Comparison of ENCODE assay signal across 9 cellular contexts in the genomic region with DNA sequence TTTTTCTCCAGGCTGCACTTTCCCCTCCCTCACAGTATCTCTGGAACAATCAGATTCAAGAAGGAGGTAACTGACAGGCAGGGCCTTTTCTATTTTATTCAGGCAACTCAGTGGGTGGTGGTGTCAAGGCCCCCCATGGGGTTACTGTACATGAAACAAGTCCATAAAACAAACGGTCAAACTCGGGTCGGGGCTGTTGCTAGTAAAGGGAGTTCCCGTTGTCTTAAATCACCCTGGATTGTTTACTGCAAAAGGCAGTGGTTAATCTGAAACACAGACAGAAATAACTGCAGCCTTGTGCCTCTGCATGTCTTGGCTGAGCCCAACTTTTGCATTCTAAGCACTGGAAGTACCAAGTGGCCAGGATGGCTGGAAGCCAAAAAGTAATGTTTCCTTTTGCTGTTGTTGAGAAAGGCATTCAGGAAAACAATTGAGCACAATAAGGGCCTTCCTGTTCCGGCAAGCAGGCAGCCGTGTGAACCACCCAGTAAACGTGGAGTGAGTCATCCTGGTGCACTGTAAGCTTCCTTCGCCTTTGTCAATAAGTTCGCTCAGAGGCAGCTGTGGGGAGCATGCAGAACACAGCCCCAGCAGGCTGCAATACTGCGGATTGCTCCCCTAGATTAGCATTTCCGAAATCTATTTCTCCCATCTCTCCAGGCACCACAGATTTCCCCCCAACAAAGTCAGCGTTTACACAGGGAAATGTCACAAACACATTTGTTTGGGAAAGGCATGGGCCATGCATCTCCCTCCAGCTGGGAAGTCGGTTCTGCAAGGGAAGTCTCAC.
DNase-seq lines count a peak whose midpoint lies in the region; ATAC-seq, FAIRE-seq and TF ChIP-seq lines count a peak whose summit lies in the region.
"Had no signal": no experiment of that assay in that cellular context is flagged by ENCODE, and none has a peak within 500 bp of the region (broad histone marks: within the 10 kb centered on the region; RNA-seq: fewer than 3 reads in every experiment).

No MANE protein-coding gene starts in this region.

- H3K18ac ChIP-seq in H1 (ENCODE audit: extremely low read depth, low read length), result no peak overlapping the region; the same call in 1 of the 2 replicates
- H3K18ac ChIP-seq in mesendoderm (ENCODE audit: low read length), result no peak overlapping the region

- no peak overlapping the region for H3K4me3 Mint-ChIP-seq in stimulated activated effector memory CD8-positive, alpha-beta T cell treated with anti-CD3 and anti-CD28 coated beads, Interleukin-12 subunit alpha, Interleukin-12 subunit beta, amount 100 ng/mL, for 72 hours
- H3K4me3 Mint-ChIP-seq: central memory CD8-positive, alpha-beta T cell had no signal

- H4K91ac ChIP-seq in H1 (replicated peaks; ENCODE audit: insufficient read length, low read length), result no peak overlapping the region

- H3K4me3 ChIP-seq in H1 (ENCODE audit: extremely low read depth in 1 of 4, insufficient read depth in 2 of 4, low read depth in 3 of 4, low read length in 4 of 4), result no peak overlapping the region
- no peak overlapping the region for H3K4me3 ChIP-seq in mesendoderm (ENCODE audit: low read length)

- no peaks in the 10 kb centered on the region for H3K36me3 ChIP-seq in H1 (ENCODE audit: control insufficient read depth in 2 of 4, insufficient read depth in 4 of 4, low read length in 3 of 4)
- H3K36me3 ChIP-seq in mesendoderm (ENCODE audit: control insufficient read depth, insufficient read depth, low read length), result no peaks in the 10 kb centered on the region

- POLR2A ChIA-PET in H1 (lab: Charles Lee; ENCODE audit: partially characterized antibody), result no interaction called here

- H3K79me2 ChIP-seq in H1 (ENCODE audit: control insufficient read depth in 1 of 2, insufficient read depth in 2 of 2, low read length in 2 of 2) (no peaks in the 10 kb centered on the region), mesendoderm (ENCODE audit: control insufficient read depth, insufficient read depth, low read length) (no peaks in the 10 kb centered on the region)

- peak overlapping the region; percentile 91 for H2BK12ac ChIP-seq in H1 (ENCODE audit: low read depth, low read length)

- H3K4me1 Mint-ChIP-seq in stimulated activated effector memory CD8-positive, alpha-beta T cell treated with anti-CD3 and anti-CD28 coated beads, Interleukin-12 subunit alpha, Interleukin-12 subunit beta, amount 100 ng/mL, for 72 hours, result peaks cover 27% of the 10 kb centered on the region
- H3K4me1 Mint-ChIP-seq: central memory CD8-positive, alpha-beta T cell had no signal

- H3K56ac ChIP-seq in H1 (replicated peaks; ENCODE audit: insufficient read length, low read depth, low read length) (no peak overlapping the region), mesendoderm (ENCODE audit: low read length) (peak overlapping the region; percentile 74)

- CTCF ChIA-PET in H1 (lab: Charles Lee; ENCODE audit: partially characterized antibody), result no interaction called here

- TF ChIP-seq RAD21 in H1 (IDR thresholded peaks at IDR 0.05 in 1 of 2, conservative IDR thresholded peaks at IDR 0.05 in 1 of 2; ENCODE audit: low read depth in 2 of 2, low read length in 2 of 2), result 0 out of 4 replicates have a peak, but pooled peaks of 1 of the 2 experiments have one; percentile 4

- peak overlapping the region; percentile 23; the same call in 1 of the 2 replicates for H2BK20ac ChIP-seq in H1 (ENCODE audit: low read length)

- no peak overlapping the region for H4K5ac ChIP-seq in H1 (ENCODE audit: insufficient read length, low read depth, low read length)
- peak overlapping the region; percentile 6 for H4K5ac ChIP-seq in mesendoderm (ENCODE audit: low read length)

- ATAC-seq in HG02588 (IDR thresholded peaks at IDR 0.05; ENCODE audit: unreplicated experiment), result peak; percentile 78
- peak; percentile 90 for ATAC-seq in stimulated activated effector memory CD8-positive, alpha-beta T cell treated with anti-CD3 and anti-CD28 coated beads, Interleukin-12 subunit alpha, Interleukin-12 subunit beta, amount 100 ng/mL, for 72 hours

- no peak for TF ChIP-seq CTCF in GM13977 (IDR thresholded peaks at IDR 0.05; ENCODE audit: extremely low read depth, insufficient read depth, missing control alignments)
- TF ChIP-seq CTCF in H1 (IDR thresholded peaks at IDR 0.05; ENCODE audit: control extremely low read depth in 1 of 3, insufficient read depth in 1 of 3, low read depth in 1 of 3, low read length in 3 of 3), result no peak

- no peak for TF ChIP-seq EP300 in H1 (IDR thresholded peaks at IDR 0.05; ENCODE audit: borderline replicate concordance in 1 of 2, low read depth in 2 of 2, low read length in 2 of 2)

- H2BK5ac ChIP-seq in H1 (ENCODE audit: low read depth, low read length) (peak overlapping the region; percentile 80; the same call in 1 of the 2 replicates), mesendoderm (ENCODE audit: low read length) (no peak overlapping the region)

- no peak overlapping the region for H4K8ac ChIP-seq in H1 (ENCODE audit: extremely low read depth, insufficient read depth, low read length)
- no peak overlapping the region for H4K8ac ChIP-seq in mesendoderm (ENCODE audit: low read depth, low read length)

- no peaks in the 10 kb centered on the region for H3K36me3 Mint-ChIP-seq in stimulated activated effector memory CD8-positive, alpha-beta T cell treated with anti-CD3 and anti-CD28 coated beads, Interleukin-12 subunit alpha, Interleukin-12 subunit beta, amount 100 ng/mL, for 72 hours

- DNase-seq in GM13977 (ENCODE audit: low spot score), result peak; percentile 45
- peak; percentile 91 for DNase-seq in MV-4-11 (lab: John Stamatoyannopoulos, UW)
- peak; percentile 38 to 48 for DNase-seq in activated CD4-positive, alpha-beta T cell treated with anti-CD3 and anti-CD28 coated beads, Interleukin-2, amount 50 U/mL, for 4 hours
- DNase-seq in H1 (ENCODE audit: low read depth in 1 of 2, low spot score in 2 of 2), result peak; percentile 56 to 71
- peak; percentile 88 for DNase-seq in mesendoderm
- peak in 1 of 2 donors; percentile 51 for DNase-seq in stimulated activated effector memory CD8-positive, alpha-beta T cell treated with anti-CD3 and anti-CD28 coated beads, Interleukin-12 subunit alpha, Interleukin-12 subunit beta, amount 100 ng/mL, for 72 hours (ENCODE audit: low spot score in 2 of 2)
- no peak for DNase-seq in erythroblast (lab: John Stamatoyannopoulos, UW)

- in situ Hi-C loops in GM13977 (cut with MboI; ENCODE audit: low pct_unique_long_range_greater_than_20kb, low sequenced_read_pairs, unreplicated experiment), result no loop called here

- H2AK5ac ChIP-seq in H1 (ENCODE audit: low read depth, low read length), result peak overlapping the region; percentile 57; the same call in 1 of the 2 replicates
- no peak overlapping the region for H2AK5ac ChIP-seq in mesendoderm (ENCODE audit: low read length)

- H3K79me1 ChIP-seq in H1 (ENCODE audit: low read depth, low read length), result no peaks in the 10 kb centered on the region
- no peaks in the 10 kb centered on the region for H3K79me1 ChIP-seq in mesendoderm (ENCODE audit: low read length)

- no peaks in the 10 kb centered on the region for H3K27me3 ChIP-seq in H1 (replicated peaks in 1 of 4; ENCODE audit: control insufficient read depth in 3 of 4, extremely low read depth in 1 of 4, insufficient read depth in 3 of 4, low read length in 3 of 4)
- no peaks in the 10 kb centered on the region for H3K27me3 ChIP-seq in mesendoderm (ENCODE audit: insufficient read depth, low read length, poor library complexity)

- H3K14ac ChIP-seq in H1 (ENCODE audit: insufficient read length), result no peak overlapping the region

- H3K4ac ChIP-seq in H1 (replicated peaks; ENCODE audit: insufficient read length, low read depth, low read length) (no peak overlapping the region), mesendoderm (ENCODE audit: low read depth, low read length) (no peak overlapping the region)

- H4K20me1 ChIP-seq in H1 (replicated peaks in 1 of 2; ENCODE audit: control insufficient read depth in 1 of 2, insufficient read depth in 2 of 2, low read length in 2 of 2), result no peaks in the 10 kb centered on the region

- H3K23ac ChIP-seq in H1 (ENCODE audit: insufficient read length) (no peak overlapping the region), mesendoderm (ENCODE audit: low read length) (peak overlapping the region; percentile 30)

- H3K23me2 ChIP-seq in H1 (ENCODE audit: low read depth, low read length), result no peaks in the 10 kb centered on the region

- no peak overlapping the region for H2BK120ac ChIP-seq in H1 (replicated peaks; ENCODE audit: low read depth, low read length)
- no peak overlapping the region for H2BK120ac ChIP-seq in mesendoderm (ENCODE audit: low read depth, low read length)

- peak; percentile 74 for FAIRE-seq in H1 (lab: Jason Lieb, UNC)

- H3K27ac ChIP-seq in H1 (ENCODE audit: low read depth, low read length) (peak overlapping the region; percentile 54; the same call in 1 of the 2 replicates), mesendoderm (ENCODE audit: low read depth, low read length) (peak overlapping the region; percentile 42)

- no peak overlapping the region for H2BK15ac ChIP-seq in H1 (ENCODE audit: low read length)
- no peak overlapping the region for H2BK15ac ChIP-seq in mesendoderm (replicated peaks; ENCODE audit: low read depth)

- peaks cover 6% of the 10 kb centered on the region for H3K9me3 Mint-ChIP-seq in stimulated activated effector memory CD8-positive, alpha-beta T cell treated with anti-CD3 and anti-CD28 coated beads, Interleukin-12 subunit alpha, Interleukin-12 subunit beta, amount 100 ng/mL, for 72 hours
- H3K9me3 Mint-ChIP-seq: central memory CD8-positive, alpha-beta T cell had no signal

- H3K4me2 ChIP-seq in H1 (ENCODE audit: insufficient read depth in 1 of 2, low read depth in 2 of 2, low read length in 2 of 2) (peak overlapping the region in 1 of 2 experiments; percentile 11; a peak in 2 of 4 replicates), mesendoderm (ENCODE audit: low read length) (no peak overlapping the region)

- H2AFZ ChIP-seq in H1 (ENCODE audit: low read length), result peak overlapping the region; percentile 71; the same call in 1 of the 2 replicates

- H3K27ac Mint-ChIP-seq in stimulated activated effector memory CD8-positive, alpha-beta T cell treated with anti-CD3 and anti-CD28 coated beads, Interleukin-12 subunit alpha, Interleukin-12 subunit beta, amount 100 ng/mL, for 72 hours, result peak overlapping the region; percentile 50

- H3K9ac ChIP-seq in H1 (replicated peaks in 1 of 4; ENCODE audit: extremely low read depth in 1 of 4, low read depth in 3 of 4, low read length in 3 of 4), result no peak overlapping the region; a peak in 2 of 7 replicates
- H3K9ac ChIP-seq in mesendoderm (ENCODE audit: low read length), result no peak overlapping the region

- TF ChIP-seq POLR2A in H1 (IDR thresholded peaks at IDR 0.05; ENCODE audit: control extremely low read depth in 1 of 2, low read depth in 2 of 2, low read length in 2 of 2) (no peak), erythroblast (IDR thresholded peaks at IDR 0.05; ENCODE audit: low read length) (no peak)

- 35% methylated on average over 13 of the region's 13 CpGs; no CpG with 5 or more reads in 1 of the 2 experiments for WGBS in H1 (ENCODE audit: extremely low coverage in 1 of 2, insufficient coverage in 1 of 2, insufficient read length in 1 of 2, insufficient replicate concordance in 2 of 2, low coverage in 1 of 2, low lambda C conversion rate in 2 of 2, missing lambda C conversion rate in 1 of 2), 2 experiments
- no CpG with 5 or more reads among the region's 13 CpGs for WGBS in mesendoderm (ENCODE audit: extremely low coverage, insufficient coverage, low lambda C conversion rate)

- peaks cover 8 to 9% of the 10 kb centered on the region in 2 experiments; a peak in 3 of 4 replicates for H3K9me3 ChIP-seq in H1 (ENCODE audit: insufficient read depth in 2 of 2, low read depth in 1 of 2, low read length in 1 of 2)

- peaks cover 0 to 10% (median 5%) of the 10 kb centered on the region in 4 experiments; a peak in 5 of 7 replicates for H3K4me1 ChIP-seq in H1 (replicated peaks in 1 of 4; ENCODE audit: control insufficient read depth in 3 of 4, insufficient read depth in 4 of 4, low read length in 3 of 4)
- peaks cover 4% of the 10 kb centered on the region for H3K4me1 ChIP-seq in mesendoderm (ENCODE audit: control insufficient read depth, low read depth, low read length)

Comparison
In these comparisons a context has a peak if more than half of its experiments do, and no peak if none do; other contexts are left out.
1. DNase-seq: peak in GM13977 (single experiment), MV-4-11 (single experiment), activated CD4-positive, alpha-beta T cell treated with anti-CD3 and anti-CD28 coated beads, Interleukin-2, amount 50 U/mL, for 4 hours (2 of 2), H1 (2 of 2) and mesendoderm (single experiment); none in erythroblast (0 of 2).